ENCODE assay signal across 12 cellular contexts in the genomic region with DNA sequence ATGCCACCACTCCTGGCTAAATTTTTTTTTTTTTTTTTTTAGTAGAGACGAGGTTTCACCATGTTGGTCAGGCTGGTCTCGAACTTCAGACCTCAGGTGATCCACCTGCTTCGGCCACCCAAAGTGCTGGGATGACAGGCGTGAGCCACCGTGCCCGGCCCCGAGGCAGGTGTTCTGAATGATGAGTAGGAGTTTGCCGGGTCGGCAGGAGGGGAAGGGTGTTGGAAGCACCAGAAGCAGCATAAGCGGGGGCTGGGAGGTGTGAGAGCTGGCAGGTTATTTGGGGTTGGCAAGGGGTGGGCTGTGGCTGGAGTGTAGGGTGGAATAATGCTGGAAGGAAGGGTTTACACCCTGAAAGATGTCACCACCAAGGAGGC. TPM values are rescaled to one million over a fixed set of nuclear protein-coding genes. Genes with fewer than 3 reads are reported as not detected.
DNase-seq lines count a peak whose midpoint lies in the region; ATAC-seq and TF ChIP-seq lines count a peak whose summit lies in the region.
"Had no signal": no experiment of that assay in that cellular context is flagged by ENCODE, and none has a peak within 500 bp of the region (broad histone marks: within the 10 kb centered on the region; RNA-seq: fewer than 3 reads in every experiment).

No MANE protein-coding gene starts in this region.

- H3K27ac Mint-ChIP-seq in activated CD8-positive, alpha-beta memory T cell treated with anti-CD3 and anti-CD28 coated beads, Interleukin-2, amount 10 ng/mL, durations not matched to agents 7 days and 5 days, result no peak overlapping the region
- H3K27ac Mint-ChIP-seq in T-helper 17 cell, result peak overlapping the region; percentile 97
- peak overlapping the region; percentile 74 for H3K27ac Mint-ChIP-seq in endodermal cell

- 88 to 92% methylated on average over 6 to 10 of the region's 10 CpGs for WGBS in endodermal cell (ENCODE audit: insufficient coverage in 1 of 2, insufficient read length in 1 of 2), 2 experiments
- WGBS in smooth muscle cell (ENCODE audit: low lambda C conversion rate), result 94% methylated on average over 10 of the region's 10 CpGs

- H4K20me1 ChIP-seq in smooth muscle cell (ENCODE audit: low read depth), result peaks cover 55% of the 10 kb centered on the region

- H3K27ac ChIP-seq in endodermal cell (ENCODE audit: low read depth, low read length) (no peak overlapping the region), smooth muscle cell (ENCODE audit: low read depth) (no peak overlapping the region)
- H3K27ac ChIP-seq: SJSA1 had no signal

- no peaks in the 10 kb centered on the region for H3K27me3 Mint-ChIP-seq in activated CD8-positive, alpha-beta memory T cell treated with anti-CD3 and anti-CD28 coated beads, Interleukin-2, amount 10 ng/mL, durations not matched to agents 7 days and 5 days
- H3K27me3 Mint-ChIP-seq in T-helper 17 cell (no peaks in the 10 kb centered on the region), endodermal cell (ENCODE audit: insufficient read depth) (no peaks in the 10 kb centered on the region)

- no peaks in the 10 kb centered on the region for H3K27me3 ChIP-seq in endodermal cell (ENCODE audit: control insufficient read depth, insufficient read depth, low read length, poor library complexity, severe bottlenecking)
- no peaks in the 10 kb centered on the region for H3K27me3 ChIP-seq in smooth muscle cell (ENCODE audit: low read depth)
- H3K27me3 ChIP-seq: SJSA1 had no signal

- H3K4me3 Mint-ChIP-seq in activated CD8-positive, alpha-beta memory T cell treated with anti-CD3 and anti-CD28 coated beads, Interleukin-2, amount 10 ng/mL, durations not matched to agents 7 days and 5 days, result peak overlapping the region; percentile 25
- H3K4me3 Mint-ChIP-seq in T-helper 17 cell (no peak overlapping the region), endodermal cell (peak overlapping the region; percentile 92)

- peaks cover 52% of the 10 kb centered on the region for H3K4me1 Mint-ChIP-seq in activated CD8-positive, alpha-beta memory T cell treated with anti-CD3 and anti-CD28 coated beads, Interleukin-2, amount 10 ng/mL, durations not matched to agents 7 days and 5 days
- H3K4me1 Mint-ChIP-seq in T-helper 17 cell (peaks cover 34% of the 10 kb centered on the region), endodermal cell (peaks cover 35% of the 10 kb centered on the region)

- peaks cover 5% of the 10 kb centered on the region for H3K36me3 ChIP-seq in endodermal cell (ENCODE audit: control insufficient read depth, insufficient read depth, low read length)
- H3K36me3 ChIP-seq in smooth muscle cell (ENCODE audit: low read depth), result no peaks in the 10 kb centered on the region

- no peak overlapping the region for H2AFZ ChIP-seq in smooth muscle cell (ENCODE audit: low read depth)

- no peak for ATAC-seq in activated CD8-positive, alpha-beta memory T cell treated with anti-CD3 and anti-CD28 coated beads, Interleukin-2, amount 10 ng/mL, durations not matched to agents 7 days and 5 days
- ATAC-seq in T-helper 17 cell (no peak), HG02973 (IDR thresholded peaks at IDR 0.05; ENCODE audit: unreplicated experiment) (no peak)

- H3K79me2 ChIP-seq in smooth muscle cell (ENCODE audit: low read depth), result peaks cover 85% of the 10 kb centered on the region

- TF ChIP-seq CTCF in endodermal cell (conservative IDR thresholded peaks at IDR 0.05), result no peak
- no peak for TF ChIP-seq CTCF in smooth muscle cell (IDR thresholded peaks at IDR 0.05; ENCODE audit: borderline replicate concordance, insufficient read depth, poor library complexity, severe bottlenecking)

- no peak overlapping the region for H3K4me2 ChIP-seq in smooth muscle cell

- CTCF ChIA-PET in activated CD8-positive, alpha-beta memory T cell treated with anti-CD3 and anti-CD28 coated beads, Interleukin-2, amount 10 ng/mL, durations not matched to agents 7 days and 5 days (lab: Charles Lee), result interaction anchor here (0.8 kb wide), 1 partner anchor 62 kb away, joined by 3 read pairs; no protein-coding TSS in a partner anchor

- H3K9me3 ChIP-seq in T-helper 17 cell (ENCODE audit: control insufficient read depth, low read length, poor library complexity, severe bottlenecking) (no peaks in the 10 kb centered on the region), endodermal cell (ENCODE audit: control insufficient read depth, low read length) (no peaks in the 10 kb centered on the region), smooth muscle cell (replicated peaks; ENCODE audit: low read depth) (no peaks in the 10 kb centered on the region)
- H3K9me3 ChIP-seq: SJSA1 had no signal

- no peak for DNase-seq in activated CD8-positive, alpha-beta memory T cell treated with anti-CD3 and anti-CD28 coated beads, Interleukin-2, amount 10 ng/mL, durations not matched to agents 7 days and 5 days
- DNase-seq in activated CD8-positive, alpha-beta memory T cell treated with anti-CD3 and anti-CD28 coated beads, Interleukin-2, amount 50 U/mL, for 48 hours, result no peak
- DNase-seq in T-helper 17 cell (no peak), endodermal cell (no peak), smooth muscle cell (lab: John Stamatoyannopoulos, UW; ENCODE audit: unreplicated experiment) (no peak), NCI-H526 (lab: John Stamatoyannopoulos, UW) (no peak), 8988T (no peak)
- DNase-seq: activated CD4-positive, alpha-beta T cell treated with anti-CD3 and anti-CD28 coated beads for 1 hour; stimulated activated naive CD4-positive, alpha-beta T cell treated with Interleukin-2 at 50 U/mL for 16 hours had no signal

- H3K4me1 ChIP-seq in endodermal cell (ENCODE audit: control insufficient read depth, insufficient read depth, low read length) (peaks cover 7% of the 10 kb centered on the region), smooth muscle cell (ENCODE audit: low read depth) (peaks cover 28% of the 10 kb centered on the region)

- H3K9me3 Mint-ChIP-seq in activated CD8-positive, alpha-beta memory T cell treated with anti-CD3 and anti-CD28 coated beads, Interleukin-2, amount 10 ng/mL, durations not matched to agents 7 days and 5 days (ENCODE audit: low read depth), result no peaks in the 10 kb centered on the region
- no peaks in the 10 kb centered on the region for H3K9me3 Mint-ChIP-seq in endodermal cell

- H3K9ac ChIP-seq in endodermal cell (ENCODE audit: extremely low read depth, low read length, poor library complexity, severe bottlenecking) (no peak overlapping the region), smooth muscle cell (ENCODE audit: low read depth) (no peak overlapping the region)

- no peaks in the 10 kb centered on the region for H3F3A ChIP-seq in smooth muscle cell (ENCODE audit: low read depth)

- H3K4me3 ChIP-seq in endodermal cell (ENCODE audit: low read length) (no peak overlapping the region), smooth muscle cell (peak overlapping the region; percentile 97)

- H3K36me3 Mint-ChIP-seq in activated CD8-positive, alpha-beta memory T cell treated with anti-CD3 and anti-CD28 coated beads, Interleukin-2, amount 10 ng/mL, durations not matched to agents 7 days and 5 days, result peaks cover 12% of the 10 kb centered on the region
- H3K36me3 Mint-ChIP-seq in T-helper 17 cell (ENCODE audit: low read depth) (peaks cover 4% of the 10 kb centered on the region), endodermal cell (ENCODE audit: low read depth) (peaks cover 10% of the 10 kb centered on the region)

RNA-seq across cellular contexts. Expression of a gene that starts 1.8 kb away (rescaled TPM):
- 10 to 100 TPM; 63.2 to 72.4 TPM for total RNA-seq in activated CD8-positive, alpha-beta memory T cell treated with anti-CD3 and anti-CD28 coated beads, Interleukin-2, amount 10 ng/mL, durations not matched to agents 7 days and 5 days
- total RNA-seq in T-helper 17 cell (10 to 100 TPM; 73.2 to 86.1 TPM), endodermal cell (100 to 1,000 TPM; 115 to 118 TPM), smooth muscle cell (21.1 and 54.7 TPM in 2 replicates)
- 88.6 TPM for polyA plus RNA-seq in endodermal cell (2013, experiment 1 of 2)
- polyA plus RNA-seq in endodermal cell (2013, experiment 2 of 2), result 73.4 TPM
- polyA plus RNA-seq in smooth muscle cell, result 53.6 and 63.5 TPM in 2 replicates

RNA-seq across cellular contexts. Expression of a gene that starts 1.9 kb away (rescaled TPM):
- total RNA-seq in activated CD8-positive, alpha-beta memory T cell treated with anti-CD3 and anti-CD28 coated beads, Interleukin-2, amount 10 ng/mL, durations not matched to agents 7 days and 5 days, result 100 to 1,000 TPM; 135 TPM
- total RNA-seq in T-helper 17 cell (10 to 100 TPM; 71.5 to 72.2 TPM), endodermal cell (100 to 1,000 TPM; 141 to 149 TPM), smooth muscle cell (164 and 186 TPM in 2 replicates)
- 215 TPM for polyA plus RNA-seq in endodermal cell (2013, experiment 1 of 2)
- polyA plus RNA-seq in endodermal cell (2013, experiment 2 of 2), result 206 TPM
- polyA plus RNA-seq in smooth muscle cell, result 158 and 161 TPM in 2 replicates

RNA-seq across cellular contexts. Expression of a gene that starts 22.3 kb away (rescaled TPM):
- total RNA-seq in activated CD8-positive, alpha-beta memory T cell treated with anti-CD3 and anti-CD28 coated beads, Interleukin-2, amount 10 ng/mL, durations not matched to agents 7 days and 5 days, result under 1 TPM; 0.32 to 0.40 TPM
- total RNA-seq in T-helper 17 cell (under 1 TPM; 0.20 to 0.29 TPM), endodermal cell (1 to 10 TPM in 1 of 2 donors, under 1 TPM in 1; 0.20 to 1.0 TPM), smooth muscle cell (not detected in 2 replicates)
- polyA plus RNA-seq in endodermal cell (2013, experiment 1 of 2), result 2.3 TPM
- 1.9 TPM for polyA plus RNA-seq in endodermal cell (2013, experiment 2 of 2)
- 0.31 and 1.2 TPM in 2 replicates for polyA plus RNA-seq in smooth muscle cell
- total RNA-seq: epithelial cell of proximal tubule, SJSA1 had no signal

RNA-seq across cellular contexts. Expression of a gene that starts 29.8 kb away (rescaled TPM):
- not detected for total RNA-seq in activated CD8-positive, alpha-beta memory T cell treated with anti-CD3 and anti-CD28 coated beads, Interleukin-2, amount 10 ng/mL, durations not matched to agents 7 days and 5 days
- total RNA-seq in T-helper 17 cell, result not detected
- total RNA-seq in endodermal cell, result 1 to 10 TPM in 1 of 2 donors, under 1 TPM in 1; 0.73 to 1.2 TPM
- 1.2 TPM for polyA plus RNA-seq in endodermal cell (2013, experiment 1 of 2)
- polyA plus RNA-seq in endodermal cell (2013, experiment 2 of 2), result 1.2 TPM
- total RNA-seq in smooth muscle cell, result not detected in 2 replicates
- polyA plus RNA-seq in smooth muscle cell, result 0.05 and 0.63 TPM in 2 replicates
- total RNA-seq: epithelial cell of proximal tubule, SJSA1 had no signal

RNA-seq across cellular contexts. Expression of a gene that starts 48.3 kb away (rescaled TPM):
- total RNA-seq in activated CD8-positive, alpha-beta memory T cell treated with anti-CD3 and anti-CD28 coated beads, Interleukin-2, amount 10 ng/mL, durations not matched to agents 7 days and 5 days, result under 1 TPM in 1 of 2 experiments, not detected in 1; 0.54 TPM
- total RNA-seq in T-helper 17 cell (not detected), endodermal cell (not detected), smooth muscle cell (not detected in 2 replicates)
- not detected for polyA plus RNA-seq in endodermal cell (2013, experiment 1 of 2)
- polyA plus RNA-seq in endodermal cell (2013, experiment 2 of 2), result 0.08 TPM
- polyA plus RNA-seq in smooth muscle cell, result 0.37 and 0.71 TPM in 2 replicates
- total RNA-seq: epithelial cell of proximal tubule, SJSA1 had no signal
